ENCODE assay signal across 8 cellular contexts in genomic region chr5:171388816-171389168, GRCh38. TPM values are rescaled to one million over a fixed set of nuclear protein-coding genes. Genes with fewer than 3 reads are reported as not detected.
DNase-seq lines count a peak whose midpoint lies in the region; ATAC-seq and TF ChIP-seq lines count a peak whose summit lies in the region.

No MANE protein-coding gene starts in this region.

- H3K36me3 ChIP-seq in adrenal gland (replicated peaks in 1 of 2) (peaks cover 0 to 29% of the 10 kb centered on the region in 2 donors), mesodermal cell (ENCODE audit: control insufficient read depth, insufficient read depth, low read length) (peaks cover 49% of the 10 kb centered on the region), transverse colon (peaks cover 0 to 12% (median 4%) of the 10 kb centered on the region in 4 donors)

- 4 to 6% (median 5%) methylated on average over 14 of the region's 14 CpGs for WGBS in adrenal gland, 4 donors
- WGBS in mesodermal cell (ENCODE audit: insufficient coverage in 2 of 2), 2 experiments: 0% methylated on average over 9 to 11 of the region's 14 CpGs
- 2% methylated on average over 14 of the region's 14 CpGs; no CpG with 5 or more reads in 1 of the 2 donors for WGBS in transverse colon (ENCODE audit: low coverage in 1 of 2), 2 donors

- ATAC-seq in HG02943 (IDR thresholded peaks at IDR 0.05; ENCODE audit: low read depth, unreplicated experiment) (peak; percentile 6), GM19455 (IDR thresholded peaks at IDR 0.05; ENCODE audit: unreplicated experiment) (no peak)

- peak overlapping the region in 3 of 4 donors; percentile 25 to 86 (median 82) for H3K4me3 ChIP-seq in adrenal gland
- peak overlapping the region; percentile 94 for H3K4me3 ChIP-seq in mesodermal cell (ENCODE audit: extremely low read depth, insufficient read depth, low read length, poor library complexity, severe bottlenecking)
- peak overlapping the region; percentile 63 to 97 (median 76) for H3K4me3 ChIP-seq in transverse colon

- DNase-seq in adrenal gland (peak in 1 of 7 donors; percentile 12), transverse colon (no peak), 8988T (no peak), DMS153 treated with DMSO at 0.1 percent for 48 hours (lab: John Stamatoyannopoulos, UW; ENCODE audit: unreplicated experiment) (no peak)

- TF ChIP-seq POLR2A in adrenal gland (IDR thresholded peaks at IDR 0.05): no peak
- no peak for TF ChIP-seq POLR2A in transverse colon (IDR thresholded peaks at IDR 0.05)

- TF ChIP-seq CTCF in 22Rv1 (IDR thresholded peaks at IDR 0.05) (no peak), adrenal gland (IDR thresholded peaks at IDR 0.05) (no peak), transverse colon (IDR thresholded peaks at IDR 0.05) (no peak)

- H3K4me1 ChIP-seq in adrenal gland (replicated peaks in 1 of 2) (peaks cover 16 to 35% of the 10 kb centered on the region in 2 donors), mesodermal cell (ENCODE audit: control insufficient read depth, insufficient read depth, low read length, poor library complexity, severe bottlenecking) (peaks cover 16% of the 10 kb centered on the region), transverse colon (peaks cover 7 to 39% (median 25%) of the 10 kb centered on the region in 4 donors)

- H3K27ac ChIP-seq in 22Rv1: peak overlapping the region; percentile 93
- peak overlapping the region in 2 of 5 donors; percentile 91 to 92 for H3K27ac ChIP-seq in adrenal gland
- peak overlapping the region; percentile 95 for H3K27ac ChIP-seq in mesodermal cell (ENCODE audit: low read depth, low read length, severe bottlenecking)
- H3K27ac ChIP-seq in transverse colon: peak overlapping the region; percentile 87 to 94 (median 92)

- intact Hi-C loops in adrenal gland (cut with DNase I) (no loop called here), transverse colon (cut with DNase I; ENCODE audit: low total_unique reads) (no loop called here)

- H3K9me3 ChIP-seq in adrenal gland (replicated peaks in 1 of 3) (no peaks in the 10 kb centered on the region), mesodermal cell (ENCODE audit: control insufficient read depth, low read length) (no peaks in the 10 kb centered on the region), transverse colon (no peaks in the 10 kb centered on the region)

- in situ Hi-C loops in transverse colon (cut with MboI; ENCODE audit: low pct_ligation_motif_present in 1 of 4, low pct_unique_long_range_greater_than_20kb in 1 of 4, low sequenced_read_pairs in 3 of 4): no loop called here

- no peak for TF ChIP-seq EP300 in transverse colon (IDR thresholded peaks at IDR 0.05; ENCODE audit: low read depth)

- H3K27me3 ChIP-seq in adrenal gland (no peaks in the 10 kb centered on the region), transverse colon (no peaks in the 10 kb centered on the region)

RNA-seq across cellular contexts. Expression of gene NPM1, which starts 1.1 kb away (rescaled TPM):
- total RNA-seq in adrenal gland (100 to 1,000 TPM; 376 to 782 (median 641) TPM), transverse colon (1,000 to 10,000 TPM in 1 of 4 donors, 100 to 1,000 TPM in 3; 279 to 2,349 (median 380) TPM)
- 1,000 to 10,000 TPM in 2 of 3 donors, 100 to 1,000 TPM in 1; 718 to 1,386 (median 1,014) TPM for polyA plus RNA-seq in adrenal gland
- 2,493 TPM for polyA plus RNA-seq in mesodermal cell (2013, experiment 1 of 2)
- 2,739 TPM for polyA plus RNA-seq in mesodermal cell (2013, experiment 2 of 2)

RNA-seq across cellular contexts. Expression of gene FGF18, which starts 30.7 kb away (rescaled TPM):
- total RNA-seq in adrenal gland (under 1 TPM; 0.14 to 0.61 (median 0.27) TPM), transverse colon (under 1 TPM in 2 of 4 donors, not detected in 2; 0.14 to 0.32 TPM)
- 1 to 10 TPM in 1 of 3 donors, under 1 TPM in 2; 0.18 to 1.5 (median 0.88) TPM for polyA plus RNA-seq in adrenal gland
- polyA plus RNA-seq in mesodermal cell (2013, experiment 1 of 2): 0.22 TPM
- 0.30 TPM for polyA plus RNA-seq in mesodermal cell (2013, experiment 2 of 2)
